ENCODE assay signal across 8 cellular contexts in genomic region chr3:177345973-177346503, GRCh38.
A peak's percentile ranks its signal among the peaks of the same experiment; 100 is the strongest.
DNase-seq lines count a peak whose midpoint lies in the region; ATAC-seq and TF ChIP-seq lines count a peak whose summit lies in the region.

No MANE protein-coding gene starts in this region.

- H3K27me3 ChIP-seq in ascending aorta, result no peaks in the 10 kb centered on the region

- H3K36me3 ChIP-seq in ascending aorta, result no peaks in the 10 kb centered on the region

- no peak overlapping the region for H3K4me3 Mint-ChIP-seq in osteocyte (ENCODE audit: unreplicated experiment)

- H3K36me3 Mint-ChIP-seq in osteocyte (ENCODE audit: unreplicated experiment), result no peaks in the 10 kb centered on the region

- H3K4me3 ChIP-seq in ascending aorta, result no peak overlapping the region

- H3K4me1 Mint-ChIP-seq in osteocyte (ENCODE audit: unreplicated experiment), result peaks cover 86% of the 10 kb centered on the region

- H3K27ac Mint-ChIP-seq in osteocyte (ENCODE audit: unreplicated experiment), result peak overlapping the region; percentile 97

- peaks cover 5 to 44% of the 10 kb centered on the region in 2 donors for H3K4me1 ChIP-seq in ascending aorta

- no peaks in the 10 kb centered on the region for H3K9me3 ChIP-seq in ascending aorta

- DNase-seq in ascending aorta (ENCODE audit: low spot score in 2 of 2) (no peak), osteocyte (ENCODE audit: extremely low spot score, unreplicated experiment) (no peak), COLO668 (lab: John Stamatoyannopoulos, UW; ENCODE audit: unreplicated experiment) (no peak), HuH-7 (ENCODE audit: low spot score) (no peak)

- TF ChIP-seq CTCF in ascending aorta (IDR thresholded peaks at IDR 0.05), result no peak
- TF ChIP-seq CTCF in osteocyte (IDR thresholded peaks at IDR 0.05), result no peak

- peak overlapping the region; percentile 89 to 91 for H3K27ac ChIP-seq in ascending aorta

- H3K27me3 Mint-ChIP-seq in osteocyte (ENCODE audit: unreplicated experiment), result no peaks in the 10 kb centered on the region

- intact Hi-C loops in ascending aorta (cut with DNase I), result loop anchor here (1.0 kb wide), 1 partner anchor 12 kb away; no protein-coding TSS in a partner anchor

- ATAC-seq in GM18861 (IDR thresholded peaks at IDR 0.05; ENCODE audit: unreplicated experiment), result peak; percentile 6
- ATAC-seq in HG02981 (IDR thresholded peaks at IDR 0.05; ENCODE audit: unreplicated experiment), result peak; percentile 22
- ATAC-seq in GM21717 (IDR thresholded peaks at IDR 0.05; ENCODE audit: unreplicated experiment), result no peak
- no peak for ATAC-seq in GM21529 (IDR thresholded peaks at IDR 0.05; ENCODE audit: unreplicated experiment)

- H3K9me3 Mint-ChIP-seq in osteocyte (ENCODE audit: unreplicated experiment), result peaks cover 5% of the 10 kb centered on the region

Comparison
In these comparisons a context has a peak if more than half of its experiments do, and no peak if none do; other contexts are left out.
1. ATAC-seq: peak in GM18861 (single experiment) and HG02981 (single experiment); none in GM21717 (single experiment) and GM21529 (single experiment).